ENCODE assay signal across 30 cellular contexts in the genomic region with DNA sequence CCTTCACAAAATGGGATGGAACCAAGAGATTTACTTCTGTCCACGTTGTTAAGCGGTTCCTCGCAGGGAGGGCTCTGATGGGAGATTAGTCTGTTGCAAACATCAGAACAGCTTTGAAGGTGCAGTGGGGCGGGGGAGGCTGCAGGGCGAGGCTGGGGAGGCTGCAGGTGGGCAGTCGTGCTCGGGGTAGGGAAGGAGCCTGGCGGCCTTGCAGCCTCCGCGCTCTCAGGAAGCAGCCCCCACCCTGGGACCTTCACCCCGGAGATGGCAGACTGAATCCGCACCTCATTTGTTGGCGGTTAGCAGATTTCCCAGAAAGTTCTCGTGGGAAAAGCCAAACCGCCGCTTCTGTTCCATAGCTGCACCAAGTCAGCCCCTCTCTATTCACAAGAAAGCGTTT.
"Had no signal": no experiment of that assay in that cellular context is flagged by ENCODE, and none has a peak within 500 bp of the region (broad histone marks: within the 10 kb centered on the region; RNA-seq: fewer than 3 reads in every experiment).

No MANE protein-coding gene starts in this region.

- H3K9me3 Mint-ChIP-seq: activated CD4-positive, alpha-beta T cell treated with anti-CD3 and anti-CD28 coated beads, Interleukin-2, amount 10 ng/mL, durations not matched to agents 24 days and 14 days; activated naive CD4-positive, alpha-beta T cell treated with anti-CD3 and anti-CD28 coated beads for 36 hours; activated T-cell treated with anti-CD3 and anti-CD28 coated beads, Interleukin-2, amount 50 U/mL, for 4 hours; activated T-helper 17 cell treated with anti-CD3 and anti-CD28 coated beads, Interleukin-2, amount 50 U/mL, for 72 hours; T-cell had no signal

- H3K4me3 ChIP-seq: K562, SK-N-MC had no signal

- H3K27me3 Mint-ChIP-seq: activated CD4-positive, alpha-beta T cell treated with anti-CD3 and anti-CD28 coated beads, Interleukin-2, amount 10 ng/mL, durations not matched to agents 24 days and 14 days; activated CD8-positive, alpha-beta memory T cell treated with anti-CD3 and anti-CD28 coated beads, Interleukin-2, amount 10 ng/mL, durations not matched to agents 7 days and 5 days; activated naive CD8-positive, alpha-beta T cell; activated T-helper 17 cell treated with anti-CD3 and anti-CD28 coated beads, Interleukin-2, amount 50 U/mL, for 72 hours; T-cell had no signal

- H3K4me1 Mint-ChIP-seq: activated CD8-positive, alpha-beta memory T cell treated with anti-CD3 and anti-CD28 coated beads, Interleukin-2, amount 10 ng/mL, durations not matched to agents 7 days and 5 days; activated T-helper 17 cell treated with anti-CD3 and anti-CD28 coated beads, Interleukin-2, amount 50 U/mL, for 72 hours; brain had no signal

- H3K36me3 ChIP-seq: WERI-Rb-1 had no signal

- H3K27ac ChIP-seq: SK-N-MC, WERI-Rb-1 had no signal

- DNase-seq: activated CD4-positive, alpha-beta T cell treated with anti-CD3 and anti-CD28 coated beads for 1 hour; activated CD4-positive, alpha-beta T cell treated with anti-CD3 and anti-CD28 coated beads, Interleukin-2, amount 10 ng/mL, durations not matched to agents 24 days and 14 days; activated CD4-positive, alpha-beta T cell treated with anti-CD3 and anti-CD28 coated beads, Interleukin-2, amount 50 U/mL, for 48 hours; activated CD8-positive, alpha-beta memory T cell treated with anti-CD3 and anti-CD28 coated beads, Interleukin-2, amount 10 ng/mL, durations not matched to agents 7 days and 5 days; activated gamma-delta T cell; activated naive CD4-positive, alpha-beta T cell treated with anti-CD3 and anti-CD28 coated beads for 36 hours; activated T-cell treated with anti-CD3 and anti-CD28 coated beads, Interleukin-2, amount 50 U/mL, for 4 hours; amygdala; Karpas-422; MM.1S; NCI-H1105 treated with DMSO at 0.1 percent for 48 hours; NCI-H1436 treated with DMSO at 0.1 percent for 48 hours; NCI-H187; NCI-H2081; NCI-H510A treated with DMSO at 0.1 percent for 48 hours; NCI-H69; NK-92 treated with Interleukin-12 subunit alpha and Interleukin-12 subunit beta, amount 100 ng/mL, for 24 hours; OCI-M1; RPMI8226; T-cell; T-helper 2 cell; T1000; WERI-Rb-1 had no signal

- H3K27ac Mint-ChIP-seq: activated CD4-positive, alpha-beta T cell treated with anti-CD3 and anti-CD28 coated beads, Interleukin-2, amount 10 ng/mL, durations not matched to agents 24 days and 14 days; activated CD8-positive, alpha-beta memory T cell treated with anti-CD3 and anti-CD28 coated beads, Interleukin-2, amount 10 ng/mL, durations not matched to agents 7 days and 5 days; activated naive CD4-positive, alpha-beta T cell treated with anti-CD3 and anti-CD28 coated beads for 36 hours; activated naive CD8-positive, alpha-beta T cell; activated T-helper 17 cell treated with anti-CD3 and anti-CD28 coated beads, Interleukin-2, amount 50 U/mL, for 72 hours; brain; T-cell had no signal

- ATAC-seq: activated CD8-positive, alpha-beta memory T cell treated with anti-CD3 and anti-CD28 coated beads, Interleukin-2, amount 10 ng/mL, durations not matched to agents 7 days and 5 days; activated T-cell treated with anti-CD3 and anti-CD28 coated beads, Interleukin-2, amount 50 U/mL, for 4 hours; activated T-helper 17 cell treated with anti-CD3 and anti-CD28 coated beads, Interleukin-2, amount 50 U/mL, for 72 hours; K562; Panc1; Right ventricle myocardium inferior; T-cell had no signal

- H3K36me3 Mint-ChIP-seq: activated CD8-positive, alpha-beta memory T cell treated with anti-CD3 and anti-CD28 coated beads, Interleukin-2, amount 10 ng/mL, durations not matched to agents 7 days and 5 days; brain had no signal

- H3K4me3 Mint-ChIP-seq: activated CD4-positive, alpha-beta T cell treated with anti-CD3 and anti-CD28 coated beads, Interleukin-2, amount 10 ng/mL, durations not matched to agents 24 days and 14 days; activated CD8-positive, alpha-beta memory T cell treated with anti-CD3 and anti-CD28 coated beads, Interleukin-2, amount 10 ng/mL, durations not matched to agents 7 days and 5 days; activated naive CD4-positive, alpha-beta T cell treated with anti-CD3 and anti-CD28 coated beads for 36 hours; activated naive CD8-positive, alpha-beta T cell; activated T-cell treated with anti-CD3 and anti-CD28 coated beads, Interleukin-2, amount 50 U/mL, for 4 hours; activated T-helper 17 cell treated with anti-CD3 and anti-CD28 coated beads, Interleukin-2, amount 50 U/mL, for 72 hours; brain; T-cell had no signal
